Comparison of ENCODE assay signal across 21 cellular contexts in genomic region chr5:95985249-95985648, GRCh38.
"Had no signal": no experiment of that assay in that cellular context is flagged by ENCODE, and none has a peak within 500 bp of the region (broad histone marks: within the 10 kb centered on the region; RNA-seq: fewer than 3 reads in every experiment).

No MANE protein-coding gene starts in this region.

- H3K36me3 Mint-ChIP-seq: stimulated activated memory B cell treated with anti-CD40 and anti-IgM and Interleukin-4, amounts not matched to agents 10 μg/mL and 1 μg/mL and 100 μg/mL, for 72 hours had no signal

- H3K4me3 ChIP-seq: adrenal gland, dorsolateral prefrontal cortex, heart left ventricle, upper lobe of right lung had no signal

- H3K27ac ChIP-seq: adrenal gland, brain microvascular endothelial cell, parathyroid adenoma, upper lobe of right lung had no signal

- H3K9me3 ChIP-seq: adrenal gland, heart left ventricle, upper lobe of right lung had no signal

- H3K4me1 ChIP-seq: adrenal gland, parathyroid adenoma, upper lobe of right lung had no signal

- H3K27ac Mint-ChIP-seq: activated B cell treated with CpG ODN at 0.5 μM for 24 hours; activated T-helper 2 cell treated with anti-CD3 and anti-CD28 coated beads, Interferon-gamma antibody, Interleukin-2, Interleukin-4, amounts not matched to agents 10 μg/mL and 5 μg/mL and 100 μg/mL, durations not matched to agents 14 hours and 24 hours and 36 hours; stimulated activated memory B cell treated with anti-CD40 and anti-IgM and Interleukin-4, amounts not matched to agents 10 μg/mL and 1 μg/mL and 100 μg/mL, for 72 hours had no signal

- FAIRE-seq: endometrium, small intestine, TTC549 had no signal

- H3K9me3 Mint-ChIP-seq: activated B cell treated with CpG ODN at 0.5 μM for 24 hours; activated T-helper 2 cell treated with anti-CD3 and anti-CD28 coated beads, Interferon-gamma antibody, Interleukin-2, Interleukin-4, amounts not matched to agents 10 μg/mL and 5 μg/mL and 100 μg/mL, durations not matched to agents 14 hours and 24 hours and 36 hours; stimulated activated memory B cell treated with anti-CD40 and anti-IgM and Interleukin-4, amounts not matched to agents 10 μg/mL and 1 μg/mL and 100 μg/mL, for 72 hours had no signal

- H3K36me3 ChIP-seq: adrenal gland, brain microvascular endothelial cell, heart left ventricle, upper lobe of right lung had no signal

- H3K27me3 Mint-ChIP-seq: activated B cell treated with CpG ODN at 0.5 μM for 24 hours; stimulated activated memory B cell treated with anti-CD40 and anti-IgM and Interleukin-4, amounts not matched to agents 10 μg/mL and 1 μg/mL and 100 μg/mL, for 72 hours had no signal

- H3K4me3 Mint-ChIP-seq: activated B cell treated with CpG ODN at 0.5 μM for 24 hours; stimulated activated memory B cell treated with anti-CD40 and anti-IgM and Interleukin-4, amounts not matched to agents 10 μg/mL and 1 μg/mL and 100 μg/mL, for 72 hours had no signal

- DNase-seq: activated B cell treated with CpG ODN at 0.5 μM for 24 hours; activated CD4-positive, alpha-beta T cell treated with anti-CD3 and anti-CD28 coated beads, Interleukin-2, amount 50 U/mL, for 1 hour; activated naive CD4-positive, alpha-beta T cell treated with anti-CD3 and anti-CD28 coated beads, Interleukin-2, amount 50 U/mL, for 16 hours; activated T-cell treated with anti-CD3 and anti-CD28 coated beads for 4 hours; adrenal gland; brain microvascular endothelial cell; cerebellar nuclear complex; dorsolateral prefrontal cortex; heart left ventricle; mesendoderm; small intestine; substantia nigra; T-helper 2 cell; upper lobe of right lung had no signal

- H3K27me3 ChIP-seq: adrenal gland, brain microvascular endothelial cell, dorsolateral prefrontal cortex, heart left ventricle, upper lobe of right lung had no signal

- H3K4me1 Mint-ChIP-seq: activated B cell treated with CpG ODN at 0.5 μM for 24 hours; stimulated activated memory B cell treated with anti-CD40 and anti-IgM and Interleukin-4, amounts not matched to agents 10 μg/mL and 1 μg/mL and 100 μg/mL, for 72 hours had no signal

- ATAC-seq: esophagus mucosa; left lobe of liver; stimulated activated memory B cell treated with anti-CD40 and anti-IgM and Interleukin-4, amounts not matched to agents 10 μg/mL and 1 μg/mL and 100 μg/mL, for 72 hours; upper lobe of right lung had no signal
